In the genomic region with DNA sequence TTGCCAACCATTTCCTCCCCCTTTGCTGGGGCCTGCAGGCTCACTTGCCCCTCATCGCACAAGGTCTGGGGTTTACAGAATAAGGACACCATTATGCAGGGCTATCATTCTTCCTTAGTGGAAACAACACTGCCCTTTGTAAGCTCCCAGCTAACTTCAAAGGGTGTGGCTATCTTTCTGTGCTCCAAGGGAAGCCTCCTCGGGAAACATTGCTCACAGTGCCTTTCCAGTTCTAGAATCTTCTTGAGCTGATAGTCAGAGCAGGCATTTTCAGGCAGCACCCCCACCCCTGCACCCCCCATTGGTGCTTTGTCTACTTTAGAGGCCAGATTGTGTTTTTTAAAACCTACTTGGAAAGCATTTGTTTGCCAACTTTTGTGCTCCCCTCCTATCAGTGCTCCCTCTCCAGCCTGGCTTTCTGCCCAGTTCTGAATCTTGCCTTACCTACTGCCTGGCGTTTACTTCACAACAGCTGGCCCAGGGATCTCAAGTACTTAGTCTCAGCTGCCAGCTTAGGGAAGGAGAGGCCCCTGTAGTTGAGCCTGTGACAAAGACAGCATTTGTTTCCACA, we compare ENCODE assay signal across 9 cellular contexts. TPM values are rescaled to one million over a fixed set of nuclear protein-coding genes. Genes with fewer than 3 reads are reported as not detected.
DNase-seq lines count a peak whose midpoint lies in the region; ATAC-seq, FAIRE-seq and TF ChIP-seq lines count a peak whose summit lies in the region.
"Had no signal": no experiment of that assay in that cellular context is flagged by ENCODE, and none has a peak within 500 bp of the region (broad histone marks: within the 10 kb centered on the region; RNA-seq: fewer than 3 reads in every experiment).

No MANE protein-coding gene starts in this region.

- no peaks in the 10 kb centered on the region for H4K20me1 ChIP-seq in SK-N-SH (ENCODE audit: insufficient read depth)

- peaks cover 0 to 17% of the 10 kb centered on the region in 2 experiments; a peak in 3 of 4 replicates for H3K4me1 ChIP-seq in SK-N-SH (ENCODE audit: control insufficient read depth in 1 of 2, insufficient read depth in 2 of 2, low read depth in 1 of 2, low read length in 1 of 2)

- peaks cover 22% of the 10 kb centered on the region for H3F3A ChIP-seq in SK-N-SH (replicated peaks; ENCODE audit: insufficient read depth)

- H3K9ac ChIP-seq in SK-N-SH, result peak overlapping the region; percentile 52; the same call in 1 of the 2 replicates

- no peak overlapping the region for H3K4me3 ChIP-seq in SK-N-SH (ENCODE audit: low read depth in 2 of 2, low read length in 1 of 2)
- H3K4me3 ChIP-seq: coronary artery had no signal

- no peaks in the 10 kb centered on the region for H3K79me2 ChIP-seq in SK-N-SH (ENCODE audit: insufficient read depth)

- POLR2A ChIA-PET in SK-N-SH (lab: Yijun Ruan, JAX), result no interaction called here

- no peaks in the 10 kb centered on the region for H3K9me2 ChIP-seq in SK-N-SH

- H3K27ac ChIP-seq in SK-N-SH (ENCODE audit: low read depth in 2 of 2, low read length in 1 of 2), result peak overlapping the region; percentile 77 to 93; a peak in 3 of 4 replicates

- FAIRE-seq in D721Med (lab: Jason Lieb, UNC), result no peak

- DNase-seq in D721Med (ENCODE audit: insufficient read length, low spot score) (peak; percentile 28), NCI-H128 (lab: John Stamatoyannopoulos, UW; ENCODE audit: unreplicated experiment) (peak; percentile 76), SK-N-SH (no peak), islet precursor cell (peak; percentile 53), NCI-H1048 (lab: John Stamatoyannopoulos, UW) (no peak), GOT3 (lab: John Stamatoyannopoulos, UW) (no peak)

- no peaks in the 10 kb centered on the region for H3K27me3 ChIP-seq in SK-N-SH (ENCODE audit: insufficient read depth)

- no peak for TF ChIP-seq CTCF in D721Med (IDR thresholded peaks at IDR 0.05; ENCODE audit: insufficient read depth, missing control alignments)
- no peak for TF ChIP-seq CTCF in SK-N-SH (IDR thresholded peaks at IDR 0.05)

- WGBS in SK-N-SH (ENCODE audit: low lambda C conversion rate), result 24% methylated on average over 3 of the region's 3 CpGs

- H2AFZ ChIP-seq in SK-N-SH (ENCODE audit: low read depth), result peak overlapping the region; percentile 76

- H3K36me3 ChIP-seq in SK-N-SH (replicated peaks in 1 of 2; ENCODE audit: control insufficient read depth in 1 of 2, insufficient read depth in 2 of 2, low read length in 1 of 2), result no peaks in the 10 kb centered on the region

- TF ChIP-seq EP300 in SK-N-SH (IDR thresholded peaks at IDR 0.05; ENCODE audit: borderline replicate concordance in 1 of 2, low read depth in 1 of 2, low read length in 1 of 2), result peak in 1 of 2 experiments; percentile 35; a peak in 1 of 4 replicates

- no peaks in the 10 kb centered on the region for H3K9me3 ChIP-seq in SK-N-SH

- TF ChIP-seq RAD21 in SK-N-SH (IDR thresholded peaks at IDR 0.05; ENCODE audit: low read length), result no peak

- CTCF ChIA-PET in SK-N-SH (lab: Yijun Ruan, JAX), result no interaction called here

- peak overlapping the region; percentile 19 for H3K4me2 ChIP-seq in SK-N-SH

- ATAC-seq in HG02763 (IDR thresholded peaks at IDR 0.05; ENCODE audit: unreplicated experiment) (no peak), GM21447 (IDR thresholded peaks at IDR 0.05; ENCODE audit: unreplicated experiment) (no peak)

TF ChIP-seq in SK-N-SH, 30 proteins besides CTCF, POLR2A, EP300 and RAD21 (continues in another document):
- no peak for TF ChIP-seq USF1 (IDR thresholded peaks at IDR 0.05; ENCODE audit: borderline replicate concordance, low read depth)
- TF ChIP-seq, protein P1, sequence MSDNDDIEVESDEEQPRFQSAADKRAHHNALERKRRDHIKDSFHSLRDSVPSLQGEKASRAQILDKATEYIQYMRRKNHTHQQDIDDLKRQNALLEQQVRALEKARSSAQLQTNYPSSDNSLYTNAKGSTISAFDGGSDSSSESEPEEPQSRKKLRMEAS (IDR thresholded peaks at IDR 0.05; ENCODE audit: low read depth), result 0 out of 2 replicates have a peak, but pooled peaks have one; percentile 3
- TF ChIP-seq, protein P2, sequence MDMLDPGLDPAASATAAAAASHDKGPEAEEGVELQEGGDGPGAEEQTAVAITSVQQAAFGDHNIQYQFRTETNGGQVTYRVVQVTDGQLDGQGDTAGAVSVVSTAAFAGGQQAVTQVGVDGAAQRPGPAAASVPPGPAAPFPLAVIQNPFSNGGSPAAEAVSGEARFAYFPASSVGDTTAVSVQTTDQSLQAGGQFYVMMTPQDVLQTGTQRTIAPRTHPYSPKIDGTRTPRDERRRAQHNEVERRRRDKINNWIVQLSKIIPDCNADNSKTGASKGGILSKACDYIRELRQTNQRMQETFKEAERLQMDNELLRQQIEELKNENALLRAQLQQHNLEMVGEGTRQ (IDR thresholded peaks at IDR 0.05; ENCODE audit: borderline replicate concordance, low read depth, low read length), result no peak
- no peak for TF ChIP-seq TEAD4 (IDR thresholded peaks at IDR 0.05; ENCODE audit: borderline replicate concordance, insufficient read depth)
- no peak for TF ChIP-seq ELF1 (IDR thresholded peaks at IDR 0.05)
- TF ChIP-seq TAF1 (IDR thresholded peaks at IDR 0.05; ENCODE audit: borderline replicate concordance, low read depth, low read length), result no peak
- no peak for TF ChIP-seq EZH2phosphoT487 (IDR thresholded peaks at IDR 0.05; ENCODE audit: borderline replicate concordance, low read depth)
- TF ChIP-seq JUND (IDR thresholded peaks at IDR 0.05), result 0 out of 2 replicates have a peak, but pooled peaks have one; percentile 14
- no peak for TF ChIP-seq POLR2AphosphoS5 (IDR thresholded peaks at IDR 0.05; ENCODE audit: low read depth, low read length)
- no peak for TF ChIP-seq ZBTB33 (IDR thresholded peaks at IDR 0.05; ENCODE audit: borderline replicate concordance, low read depth)
- no peak for TF ChIP-seq SIN3A (IDR thresholded peaks at IDR 0.05; ENCODE audit: borderline replicate concordance, low read depth, low read length)
- TF ChIP-seq, protein P3, sequence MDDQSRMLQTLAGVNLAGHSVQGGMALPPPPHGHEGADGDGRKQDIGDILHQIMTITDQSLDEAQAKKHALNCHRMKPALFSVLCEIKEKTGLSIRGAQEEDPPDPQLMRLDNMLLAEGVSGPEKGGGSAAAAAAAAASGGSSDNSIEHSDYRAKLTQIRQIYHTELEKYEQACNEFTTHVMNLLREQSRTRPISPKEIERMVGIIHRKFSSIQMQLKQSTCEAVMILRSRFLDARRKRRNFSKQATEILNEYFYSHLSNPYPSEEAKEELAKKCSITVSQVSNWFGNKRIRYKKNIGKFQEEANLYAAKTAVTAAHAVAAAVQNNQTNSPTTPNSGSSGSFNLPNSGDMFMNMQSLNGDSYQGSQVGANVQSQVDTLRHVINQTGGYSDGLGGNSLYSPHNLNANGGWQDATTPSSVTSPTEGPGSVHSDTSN (IDR thresholded peaks at IDR 0.05), result peak; percentile 49
- TF ChIP-seq SMC3 (IDR thresholded peaks at IDR 0.05; ENCODE audit: low read depth, low read length), result no peak
- peak; percentile 64 for TF ChIP-seq TCF12 (IDR thresholded peaks at IDR 0.05)
- TF ChIP-seq, protein P4, sequence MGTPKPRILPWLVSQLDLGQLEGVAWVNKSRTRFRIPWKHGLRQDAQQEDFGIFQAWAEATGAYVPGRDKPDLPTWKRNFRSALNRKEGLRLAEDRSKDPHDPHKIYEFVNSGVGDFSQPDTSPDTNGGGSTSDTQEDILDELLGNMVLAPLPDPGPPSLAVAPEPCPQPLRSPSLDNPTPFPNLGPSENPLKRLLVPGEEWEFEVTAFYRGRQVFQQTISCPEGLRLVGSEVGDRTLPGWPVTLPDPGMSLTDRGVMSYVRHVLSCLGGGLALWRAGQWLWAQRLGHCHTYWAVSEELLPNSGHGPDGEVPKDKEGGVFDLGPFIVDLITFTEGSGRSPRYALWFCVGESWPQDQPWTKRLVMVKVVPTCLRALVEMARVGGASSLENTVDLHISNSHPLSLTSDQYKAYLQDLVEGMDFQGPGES (IDR thresholded peaks at IDR 0.05; ENCODE audit: low read depth, low read length), result no peak

RNA-seq across cellular contexts. Expression of gene PLAC1, which starts 53.5 kb away (rescaled TPM):
- 50.9 and 72.3 TPM in 2 replicates for polyA plus RNA-seq in SK-N-SH (2012; rRNA removed)
- polyA plus RNA-seq in SK-N-SH (2012; cell fraction: cytosol; rRNA removed), result 43.2 and 53.1 TPM in 2 replicates
- polyA plus RNA-seq in SK-N-SH (2012; cell fraction: nucleus; rRNA removed), result 19.3 and 28.0 TPM in 2 replicates

Comparison
In these comparisons a context has a peak if more than half of its experiments do, and no peak if none do; other contexts are left out.
1. DNase-seq: peak in D721Med (single experiment), NCI-H128 (single experiment) and islet precursor cell (single experiment); none in SK-N-SH (single experiment), NCI-H1048 (single experiment) and GOT3 (single experiment).